Comparison of ENCODE assay signal across 2 cellular contexts in the genomic region with DNA sequence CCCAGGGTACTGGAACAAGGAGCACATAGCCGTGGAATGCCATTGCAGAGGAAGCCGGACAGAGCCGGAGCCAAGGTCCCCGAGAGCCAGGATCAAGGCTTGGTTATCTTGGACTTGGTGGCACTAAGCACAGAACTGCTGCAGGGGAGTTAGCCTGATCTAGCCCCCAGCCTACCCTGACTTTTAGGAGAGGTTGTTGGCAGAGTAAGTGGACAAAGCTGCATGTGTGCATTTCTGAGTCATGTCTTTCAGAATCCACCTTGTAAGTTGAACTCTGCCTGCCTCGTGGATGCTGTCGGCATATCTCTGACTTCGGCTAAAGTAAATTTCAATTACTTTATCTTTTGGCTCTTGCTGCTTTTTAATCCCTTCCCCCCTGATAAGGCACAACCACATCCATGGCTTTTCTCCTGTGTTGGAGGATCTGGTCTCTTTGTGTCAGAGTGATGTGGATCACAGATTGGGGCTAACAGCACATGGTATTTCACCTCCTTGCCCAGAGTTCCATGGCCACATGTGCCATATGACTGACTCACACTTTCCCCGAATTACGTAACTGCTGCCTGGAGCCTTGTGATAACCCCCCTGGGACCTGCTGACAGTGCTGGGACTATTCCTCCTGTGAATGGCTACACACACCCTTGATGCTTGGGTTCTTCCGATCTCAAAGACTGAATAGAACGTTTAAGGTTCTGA.
TF ChIP-seq lines count a peak whose summit lies in the region.

No MANE protein-coding gene starts in this region.

TF ChIP-seq in SK-N-SH, 30 proteins besides CTCF, POLR2A, EP300 and RAD21 (continued from another document):
- TF ChIP-seq SIN3A (IDR thresholded peaks at IDR 0.05; ENCODE audit: borderline replicate concordance, low read depth, low read length) (no peak), GABPA (IDR thresholded peaks at IDR 0.05; ENCODE audit: low read depth) (no peak), MXI1 (IDR thresholded peaks at IDR 0.05; ENCODE audit: low read depth, low read length) (no peak)
- TF ChIP-seq, protein P1, sequence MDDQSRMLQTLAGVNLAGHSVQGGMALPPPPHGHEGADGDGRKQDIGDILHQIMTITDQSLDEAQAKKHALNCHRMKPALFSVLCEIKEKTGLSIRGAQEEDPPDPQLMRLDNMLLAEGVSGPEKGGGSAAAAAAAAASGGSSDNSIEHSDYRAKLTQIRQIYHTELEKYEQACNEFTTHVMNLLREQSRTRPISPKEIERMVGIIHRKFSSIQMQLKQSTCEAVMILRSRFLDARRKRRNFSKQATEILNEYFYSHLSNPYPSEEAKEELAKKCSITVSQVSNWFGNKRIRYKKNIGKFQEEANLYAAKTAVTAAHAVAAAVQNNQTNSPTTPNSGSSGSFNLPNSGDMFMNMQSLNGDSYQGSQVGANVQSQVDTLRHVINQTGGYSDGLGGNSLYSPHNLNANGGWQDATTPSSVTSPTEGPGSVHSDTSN (IDR thresholded peaks at IDR 0.05), result no peak
- TF ChIP-seq, protein P2, sequence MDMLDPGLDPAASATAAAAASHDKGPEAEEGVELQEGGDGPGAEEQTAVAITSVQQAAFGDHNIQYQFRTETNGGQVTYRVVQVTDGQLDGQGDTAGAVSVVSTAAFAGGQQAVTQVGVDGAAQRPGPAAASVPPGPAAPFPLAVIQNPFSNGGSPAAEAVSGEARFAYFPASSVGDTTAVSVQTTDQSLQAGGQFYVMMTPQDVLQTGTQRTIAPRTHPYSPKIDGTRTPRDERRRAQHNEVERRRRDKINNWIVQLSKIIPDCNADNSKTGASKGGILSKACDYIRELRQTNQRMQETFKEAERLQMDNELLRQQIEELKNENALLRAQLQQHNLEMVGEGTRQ (IDR thresholded peaks at IDR 0.05; ENCODE audit: borderline replicate concordance, low read depth, low read length), result no peak

TF ChIP-seq in SK-N-SH treated with all-trans-retinoic acid at 6 μM for 48 hours, 23 proteins besides CTCF, POLR2A, EP300 and RAD21 (continued from another document):
- TF ChIP-seq CSRNP3 (CRISPR knock-in tag; IDR thresholded peaks at IDR 0.05) (no peak), ARNTL (CRISPR knock-in tag; IDR thresholded peaks at IDR 0.05; ENCODE audit: borderline replicate concordance, low read depth) (no peak), ISL1 (CRISPR knock-in tag; IDR thresholded peaks at IDR 0.05) (no peak), ZFP30 (CRISPR knock-in tag; IDR thresholded peaks at IDR 0.05) (no peak), TOX (CRISPR knock-in tag; IDR thresholded peaks at IDR 0.05; ENCODE audit: borderline replicate concordance) (no peak), OSR1 (CRISPR knock-in tag; IDR thresholded peaks at IDR 0.05) (no peak)
- TF ChIP-seq, protein P3, sequence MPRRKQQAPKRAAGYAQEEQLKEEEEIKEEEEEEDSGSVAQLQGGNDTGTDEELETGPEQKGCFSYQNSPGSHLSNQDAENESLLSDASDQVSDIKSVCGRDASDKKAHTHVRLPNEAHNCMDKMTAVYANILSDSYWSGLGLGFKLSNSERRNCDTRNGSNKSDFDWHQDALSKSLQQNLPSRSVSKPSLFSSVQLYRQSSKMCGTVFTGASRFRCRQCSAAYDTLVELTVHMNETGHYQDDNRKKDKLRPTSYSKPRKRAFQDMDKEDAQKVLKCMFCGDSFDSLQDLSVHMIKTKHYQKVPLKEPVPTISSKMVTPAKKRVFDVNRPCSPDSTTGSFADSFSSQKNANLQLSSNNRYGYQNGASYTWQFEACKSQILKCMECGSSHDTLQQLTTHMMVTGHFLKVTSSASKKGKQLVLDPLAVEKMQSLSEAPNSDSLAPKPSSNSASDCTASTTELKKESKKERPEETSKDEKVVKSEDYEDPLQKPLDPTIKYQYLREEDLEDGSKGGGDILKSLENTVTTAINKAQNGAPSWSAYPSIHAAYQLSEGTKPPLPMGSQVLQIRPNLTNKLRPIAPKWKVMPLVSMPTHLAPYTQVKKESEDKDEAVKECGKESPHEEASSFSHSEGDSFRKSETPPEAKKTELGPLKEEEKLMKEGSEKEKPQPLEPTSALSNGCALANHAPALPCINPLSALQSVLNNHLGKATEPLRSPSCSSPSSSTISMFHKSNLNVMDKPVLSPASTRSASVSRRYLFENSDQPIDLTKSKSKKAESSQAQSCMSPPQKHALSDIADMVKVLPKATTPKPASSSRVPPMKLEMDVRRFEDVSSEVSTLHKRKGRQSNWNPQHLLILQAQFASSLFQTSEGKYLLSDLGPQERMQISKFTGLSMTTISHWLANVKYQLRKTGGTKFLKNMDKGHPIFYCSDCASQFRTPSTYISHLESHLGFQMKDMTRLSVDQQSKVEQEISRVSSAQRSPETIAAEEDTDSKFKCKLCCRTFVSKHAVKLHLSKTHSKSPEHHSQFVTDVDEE (CRISPR knock-in tag; IDR thresholded peaks at IDR 0.05), result no peak
- TF ChIP-seq, protein P4, sequence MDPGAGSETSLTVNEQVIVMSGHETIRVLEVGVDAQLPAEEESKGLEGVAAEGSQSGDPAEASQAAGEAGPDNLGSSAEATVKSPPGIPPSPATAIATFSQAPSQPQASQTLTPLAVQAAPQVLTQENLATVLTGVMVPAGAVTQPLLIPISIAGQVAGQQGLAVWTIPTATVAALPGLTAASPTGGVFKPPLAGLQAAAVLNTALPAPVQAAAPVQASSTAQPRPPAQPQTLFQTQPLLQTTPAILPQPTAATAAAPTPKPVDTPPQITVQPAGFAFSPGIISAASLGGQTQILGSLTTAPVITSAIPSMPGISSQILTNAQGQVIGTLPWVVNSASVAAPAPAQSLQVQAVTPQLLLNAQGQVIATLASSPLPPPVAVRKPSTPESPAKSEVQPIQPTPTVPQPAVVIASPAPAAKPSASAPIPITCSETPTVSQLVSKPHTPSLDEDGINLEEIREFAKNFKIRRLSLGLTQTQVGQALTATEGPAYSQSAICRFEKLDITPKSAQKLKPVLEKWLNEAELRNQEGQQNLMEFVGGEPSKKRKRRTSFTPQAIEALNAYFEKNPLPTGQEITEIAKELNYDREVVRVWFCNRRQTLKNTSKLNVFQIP (CRISPR knock-in tag; IDR thresholded peaks at IDR 0.05; ENCODE audit: borderline replicate concordance, low read depth), result no peak
TF ChIP-seq in SK-N-SH treated with all-trans-retinoic acid at 6 μM for 48 hours: peak in this region for 0.
